ENCODE assay signal across 1 cellular context in genomic region chr20:63627129-63627699, GRCh38.
TF ChIP-seq lines count a peak whose summit lies in the region.

No MANE protein-coding gene starts in this region.

TF ChIP-seq in K562, 482 proteins besides CTCF, POLR2A, EP300 and RAD21 (continued from another document and continues in another):
- TF ChIP-seq U2AF1 (optimal IDR thresholded peaks at IDR 0.05; ENCODE audit: low read depth, low read length) (peak; percentile 88), ARID4B (CRISPR knock-in tag; IDR thresholded peaks at IDR 0.05) (peak; percentile 85), AFF1 (IDR thresholded peaks at IDR 0.05; ENCODE audit: low read depth in 1 of 2, partially characterized antibody in 2 of 2) (peak in 1 of 2 experiments; percentile 58), MLLT1 (IDR thresholded peaks at IDR 0.05) (no peak), ZNF184 (CRISPR knock-in tag; IDR thresholded peaks at IDR 0.05) (no peak), HDAC8 (tag; IDR thresholded peaks at IDR 0.05) (no peak), VEZF1 (CRISPR knock-in tag; IDR thresholded peaks at IDR 0.05) (peak; percentile 95; the same call in 1 of the 2 replicates), THAP12 (CRISPR knock-in tag; IDR thresholded peaks at IDR 0.05) (peak; percentile 75), NR2C1 (IDR thresholded peaks at IDR 0.05) (no peak), NR2C1 (tag; IDR thresholded peaks at IDR 0.05) (no peak), FOXA3 (CRISPR knock-in tag; conservative IDR thresholded peaks at IDR 0.05 in 1 of 2, IDR thresholded peaks at IDR 0.05 in 1 of 2) (peak in 1 of 2 experiments; percentile 57; a peak in 2 of 4 replicates), E2F6 (IDR thresholded peaks at IDR 0.05; ENCODE audit: borderline replicate concordance in 1 of 2, extremely low read depth in 1 of 2, insufficient read depth in 1 of 2, insufficient read length in 1 of 2, low read depth in 1 of 2, low read length in 1 of 2, poor library complexity in 1 of 2, severe bottlenecking in 1 of 2) (peak in 1 of 2 experiments; percentile 65), TGIF2 (CRISPR knock-in tag; IDR thresholded peaks at IDR 0.05) (peak; percentile 52; the same call in 1 of the 2 replicates), ZMIZ1 (IDR thresholded peaks at IDR 0.05; ENCODE audit: low read depth in 2 of 2, low read length in 2 of 2) (no peak), HNRNPL (IDR thresholded peaks at IDR 0.05; ENCODE audit: low read depth, low read length) (0 out of 2 replicates have a peak, but pooled peaks have one; percentile 13), ELF4 (CRISPR knock-in tag; IDR thresholded peaks at IDR 0.05) (no peak), ZBTB33 (CRISPR knock-in tag; IDR thresholded peaks at IDR 0.05) (peak; percentile 56), SP1 (CRISPR knock-in tag; IDR thresholded peaks at IDR 0.05) (peak; percentile 88), CBX1 (IDR thresholded peaks at IDR 0.05; ENCODE audit: low read depth) (0 out of 2 replicates have a peak, but pooled peaks have one; percentile 69), KLF13 (tag; IDR thresholded peaks at IDR 0.05; ENCODE audit: borderline replicate concordance, low read depth) (peak; percentile 73; the same call in 1 of the 2 replicates), ZFX (CRISPR knock-in tag; IDR thresholded peaks at IDR 0.05) (peak; percentile 1; the same call in 1 of the 2 replicates), ZNF143 (CRISPR knock-in tag; IDR thresholded peaks at IDR 0.05) (no peak), RERE (CRISPR knock-in tag; IDR thresholded peaks at IDR 0.05; ENCODE audit: borderline replicate concordance) (0 out of 2 replicates have a peak, but pooled peaks have one; percentile 44)
